ENCODE assay signal across 8 cellular contexts in genomic region chr6:84227434-84228197, GRCh38. TPM values are rescaled to one million over a fixed set of nuclear protein-coding genes. Genes with fewer than 3 reads are reported as not detected.
DNase-seq lines count a peak whose midpoint lies in the region; ATAC-seq and TF ChIP-seq lines count a peak whose summit lies in the region.

CEP162 (minus strand) TSS chr6:84227643; CDS start chr6:84226393, 1,250 bp downstream.

- H2BK12ac ChIP-seq in trophoblast cell (ENCODE audit: low read length) = no peak within 1 kb of the TSS

- H2BK5ac ChIP-seq in trophoblast cell (ENCODE audit: low read depth, low read length, poor library complexity) = peak within 1 kb of the TSS; percentile 73

- H3K79me1 ChIP-seq in trophoblast cell (ENCODE audit: low read length) = peaks cover 4% of the 10 kb centered on the region

- no peak for TF ChIP-seq EP300 in transverse colon (IDR thresholded peaks at IDR 0.05; ENCODE audit: low read depth)

- H3K9me3 Mint-ChIP-seq in activated naive CD8-positive, alpha-beta T cell treated with anti-CD3 and anti-CD28 coated beads, Interleukin-2, amount 10 ng/mL, durations not matched to agents 7 days and 5 days = no peaks in the 10 kb centered on the region

- H4K8ac ChIP-seq in trophoblast cell (ENCODE audit: low read depth, low read length) = peak within 1 kb of the TSS; percentile 88

- H2AK5ac ChIP-seq in trophoblast cell (ENCODE audit: low read length) = no peak within 1 kb of the TSS

- peaks cover 0 to 2% of the 10 kb centered on the region in 2 experiments for H3K4me1 ChIP-seq in trophoblast cell (ENCODE audit: control insufficient read depth in 1 of 2, insufficient read depth in 2 of 2, low read length in 2 of 2)
- H3K4me1 ChIP-seq in transverse colon = peaks cover 0 to 16% (median 9%) of the 10 kb centered on the region in 4 donors

- peak within 1 kb of the TSS; percentile 84 for H3K27ac Mint-ChIP-seq in activated naive CD8-positive, alpha-beta T cell treated with anti-CD3 and anti-CD28 coated beads, Interleukin-2, amount 10 ng/mL, durations not matched to agents 7 days and 5 days

- in situ Hi-C loops in transverse colon (cut with MboI; ENCODE audit: low pct_ligation_motif_present in 1 of 4, low pct_unique_long_range_greater_than_20kb in 1 of 4, low sequenced_read_pairs in 3 of 4) = loop anchor here in 2 of 4 donors (10.0 to 25.0 kb wide), 2 partner anchors 340 to 343 kb away; no protein-coding TSS in a partner anchor

- no peaks in the 10 kb centered on the region for H3K27me3 ChIP-seq in trophoblast cell (ENCODE audit: insufficient read depth, low read length)
- H3K27me3 ChIP-seq in transverse colon = peaks cover 21% of the 10 kb centered on the region

- H3K9ac ChIP-seq in trophoblast cell (ENCODE audit: low read length) = peak within 1 kb of the TSS; percentile 42

- peak within 1 kb of the TSS; percentile 81 for H3K4me2 ChIP-seq in trophoblast cell (ENCODE audit: low read length)

- peak within 1 kb of the TSS; percentile 54 for H3K14ac ChIP-seq in trophoblast cell (ENCODE audit: low read length)

- peak within 1 kb of the TSS; percentile 89 for H2AFZ ChIP-seq in trophoblast cell (ENCODE audit: insufficient read depth, low read length, poor library complexity)

- peak within 1 kb of the TSS; percentile 77 for H3K4ac ChIP-seq in trophoblast cell (ENCODE audit: low read depth, low read length)

- peak within 1 kb of the TSS; percentile 65 for H3K18ac ChIP-seq in trophoblast cell (ENCODE audit: low read length)

- DNase-seq in NCI-H1092 (lab: John Stamatoyannopoulos, UW) = peak; percentile 70
- DNase-seq in activated naive CD8-positive, alpha-beta T cell treated with anti-CD3 and anti-CD28 coated beads, Interleukin-2, amount 10 ng/mL, durations not matched to agents 7 days and 5 days = peak; percentile 90
- peak; percentile 96 for DNase-seq in cardiac septum (ENCODE audit: low spot score)
- DNase-seq in trophoblast cell = peak; percentile 89 to 94
- DNase-seq in transverse colon = peak; percentile 93

- peaks cover 5% of the 10 kb centered on the region for H3K79me2 ChIP-seq in trophoblast cell (ENCODE audit: control insufficient read depth, insufficient read depth, low read length, poor library complexity)

- peak within 1 kb of the TSS; percentile 70 for H4K12ac ChIP-seq in trophoblast cell (ENCODE audit: low read depth, low read length)

- peak within 1 kb of the TSS; percentile 80 for H3K4me3 ChIP-seq in trophoblast cell (ENCODE audit: low read depth, low read length)
- peak within 1 kb of the TSS; percentile 60 to 78 (median 70) for H3K4me3 ChIP-seq in transverse colon

- H3K27me3 Mint-ChIP-seq in activated naive CD8-positive, alpha-beta T cell treated with anti-CD3 and anti-CD28 coated beads, Interleukin-2, amount 10 ng/mL, durations not matched to agents 7 days and 5 days = peaks cover 8% of the 10 kb centered on the region

- TF ChIP-seq POLR2A in GM10847 (IDR thresholded peaks at IDR 0.05; ENCODE audit: extremely low read depth, insufficient read length) = peak; percentile 12
- no peak for TF ChIP-seq POLR2A in transverse colon (IDR thresholded peaks at IDR 0.05)

- ATAC-seq in HG02610 (IDR thresholded peaks at IDR 0.05; ENCODE audit: unreplicated experiment) (peak; percentile 99), SK-N-SH treated with all-trans-retinoic acid at 6 μM for 48 hours (peak; percentile 98)
- peak; percentile 93 for ATAC-seq in activated naive CD8-positive, alpha-beta T cell treated with anti-CD3 and anti-CD28 coated beads, Interleukin-2, amount 10 ng/mL, durations not matched to agents 7 days and 5 days (ENCODE audit: low read depth)

- peak within 1 kb of the TSS; percentile 93 for H3K4me3 Mint-ChIP-seq in activated naive CD8-positive, alpha-beta T cell treated with anti-CD3 and anti-CD28 coated beads, Interleukin-2, amount 10 ng/mL, durations not matched to agents 7 days and 5 days

- peak; percentile 62 to 89 (median 72) for TF ChIP-seq CTCF in transverse colon (IDR thresholded peaks at IDR 0.05)

- intact Hi-C loops in cardiac septum (cut with DNase I) (loop anchor here (2.0 kb wide), 1 partner anchor 345 kb away; no protein-coding TSS in a partner anchor), transverse colon (cut with DNase I; ENCODE audit: low total_unique reads) (no loop called here)

- POLR2A ChIA-PET in activated naive CD8-positive, alpha-beta T cell treated with anti-CD3 and anti-CD28 coated beads, Interleukin-2, amount 10 ng/mL, durations not matched to agents 7 days and 5 days (lab: Charles Lee) = interaction anchor here (1.3 to 2.0 kb wide), 2 partner anchors 368 to 1451 kb away, joined by 4 to 9 read pairs; partner anchors contain the start of gene CYB5R4

- no peaks in the 10 kb centered on the region for H3K36me3 ChIP-seq in trophoblast cell (ENCODE audit: control insufficient read depth in 1 of 2, insufficient read depth in 2 of 2, low read length in 2 of 2)
- H3K36me3 ChIP-seq in transverse colon = no peaks in the 10 kb centered on the region

- peaks cover 2% of the 10 kb centered on the region for H3K36me3 Mint-ChIP-seq in activated naive CD8-positive, alpha-beta T cell treated with anti-CD3 and anti-CD28 coated beads, Interleukin-2, amount 10 ng/mL, durations not matched to agents 7 days and 5 days

- H3K4me1 Mint-ChIP-seq in activated naive CD8-positive, alpha-beta T cell treated with anti-CD3 and anti-CD28 coated beads, Interleukin-2, amount 10 ng/mL, durations not matched to agents 7 days and 5 days = peaks cover 15% of the 10 kb centered on the region

- peak within 1 kb of the TSS; percentile 10 for H2BK120ac ChIP-seq in trophoblast cell (ENCODE audit: insufficient read depth, low read length, poor library complexity)

- no peak within 1 kb of the TSS for H3K23ac ChIP-seq in trophoblast cell (ENCODE audit: low read length)

- H3K9me3 ChIP-seq in trophoblast cell (ENCODE audit: insufficient read depth, low read depth, low read length) (no peaks in the 10 kb centered on the region), transverse colon (no peaks in the 10 kb centered on the region)

- H3K27ac ChIP-seq in trophoblast cell (ENCODE audit: low read depth, low read length) (no peak within 1 kb of the TSS), transverse colon (peak within 1 kb of the TSS; percentile 78 to 92 (median 87))

- no CpG with 5 or more reads among the region's 40 CpGs for WGBS in trophoblast cell (ENCODE audit: extremely low coverage, insufficient coverage, insufficient read length)
- 0 to 1% methylated on average over 3 to 40 of the region's 40 CpGs for WGBS in transverse colon (ENCODE audit: low coverage in 1 of 2), 2 donors

- peak within 1 kb of the TSS; percentile 66 for H4K91ac ChIP-seq in trophoblast cell (ENCODE audit: low read depth, low read length)

TF ChIP-seq in SK-N-SH treated with all-trans-retinoic acid at 6 μM for 48 hours, 23 proteins besides CTCF, POLR2A, EP300 and RAD21:
- TF ChIP-seq TSHZ2 (CRISPR knock-in tag; IDR thresholded peaks at IDR 0.05) (peak; percentile 75; the same call in 1 of the 2 replicates), ZFP3 (CRISPR knock-in tag; IDR thresholded peaks at IDR 0.05) (0 out of 2 replicates have a peak, but pooled peaks have one; percentile 20), POU6F1 (CRISPR knock-in tag; IDR thresholded peaks at IDR 0.05; ENCODE audit: borderline replicate concordance, low read depth) (no peak)
TF ChIP-seq in SK-N-SH treated with all-trans-retinoic acid at 6 μM for 48 hours: peak in this region for 2.

RNA-seq across cellular contexts. Expression of gene CEP162, which starts in this region (rescaled TPM):
- total RNA-seq in activated naive CD8-positive, alpha-beta T cell treated with anti-CD3 and anti-CD28 coated beads, Interleukin-2, amount 10 ng/mL, durations not matched to agents 7 days and 5 days = 1 to 10 TPM; 8.3 to 9.4 TPM
- 4.3 TPM for total RNA-seq in cardiac septum
- 4.7 and 5.1 TPM in 2 replicates for polyA plus RNA-seq in trophoblast cell (2013)
- total RNA-seq in transverse colon = 10 to 100 TPM in 2 of 4 donors, 1 to 10 TPM in 2; 8.2 to 45.0 (median 9.7) TPM
